ENCODE assay signal across 9 cellular contexts in the genomic region with DNA sequence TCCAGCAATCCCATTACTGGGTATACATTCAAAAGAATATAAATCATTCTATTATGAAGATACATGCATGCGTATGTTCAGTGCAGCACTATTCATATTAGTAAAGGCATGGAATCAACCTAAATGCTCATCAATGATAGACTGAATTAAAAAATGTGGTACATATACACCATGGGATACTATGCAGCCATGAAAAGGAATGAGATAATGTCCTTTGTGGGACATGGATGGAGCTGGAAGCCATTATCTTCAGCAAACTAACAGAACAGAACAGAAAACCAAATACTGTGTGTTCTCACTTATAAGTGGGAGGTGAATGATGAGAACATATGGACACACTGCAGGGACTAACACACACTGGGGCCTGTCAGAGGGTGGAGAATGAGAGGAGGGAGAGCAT.
"Had no signal": no experiment of that assay in that cellular context is flagged by ENCODE, and none has a peak within 500 bp of the region (broad histone marks: within the 10 kb centered on the region; RNA-seq: fewer than 3 reads in every experiment).

No MANE protein-coding gene starts in this region.

- ATAC-seq: GM23338, HCT116, HepG2 had no signal

- H3K27me3 Mint-ChIP-seq: IgD-negative memory B cell had no signal

- FAIRE-seq: H1, HepG2 had no signal

- H3K36me3 ChIP-seq: HAP-1 had no signal

- H3K4me3 ChIP-seq: GM23338, HAP-1 had no signal

- H3K27ac Mint-ChIP-seq: GM23338, IgD-negative memory B cell had no signal

- H3K4me2 ChIP-seq: GM23338 had no signal

- DNase-seq: H7, Kasumi-1, KG1 had no signal

- H3K4me1 ChIP-seq: HAP-1 had no signal

- H2AFZ ChIP-seq: GM23338 had no signal

- H3K4me3 Mint-ChIP-seq: GM23338, IgD-negative memory B cell had no signal
